In genomic region chr9:122261469-122261881, GRCh38 we compare ENCODE assay signal across 9 cellular contexts. TPM values are rescaled to one million over a fixed set of nuclear protein-coding genes. Genes with fewer than 3 reads are reported as not detected.
DNase-seq lines count a peak whose midpoint lies in the region; ATAC-seq, FAIRE-seq and TF ChIP-seq lines count a peak whose summit lies in the region.
"Had no signal": no experiment of that assay in that cellular context is flagged by ENCODE, and none has a peak within 500 bp of the region (broad histone marks: within the 10 kb centered on the region; RNA-seq: fewer than 3 reads in every experiment).

No MANE protein-coding gene starts in this region.

- peak overlapping the region; percentile 2 to 94 (median 74) for H3K27ac Mint-ChIP-seq in CD4-positive, alpha-beta memory T cell
- H3K27ac Mint-ChIP-seq in neural crest cell (ENCODE audit: unreplicated experiment): no peak overlapping the region

- H3K27ac ChIP-seq in CD4-positive, alpha-beta memory T cell (ENCODE audit: low read depth, low read length): no peak overlapping the region

- H3K9me3 ChIP-seq in CD4-positive, alpha-beta memory T cell (ENCODE audit: control insufficient read depth in 1 of 2, low read length in 2 of 2): no peaks in the 10 kb centered on the region

- peaks cover 28 to 55% of the 10 kb centered on the region in 2 donors for H3K36me3 Mint-ChIP-seq in CD4-positive, alpha-beta memory T cell
- H3K36me3 Mint-ChIP-seq in neural crest cell (ENCODE audit: low read depth): no peaks in the 10 kb centered on the region

- H3K4me3 ChIP-seq in CD4-positive, alpha-beta memory T cell (ENCODE audit: low read length in 2 of 2): no peak overlapping the region

- no peaks in the 10 kb centered on the region for H3K27me3 ChIP-seq in CD4-positive, alpha-beta memory T cell (ENCODE audit: insufficient read depth, low read length)

- peaks cover 42% of the 10 kb centered on the region for H3K4me1 ChIP-seq in CD4-positive, alpha-beta memory T cell (ENCODE audit: insufficient read depth, low read length)

- no peak for DNase-seq in CD4-positive, alpha-beta memory T cell
- DNase-seq in NCI-H1105 treated with DMSO at 0.1 percent for 48 hours (lab: John Stamatoyannopoulos, UW) (peak; percentile 71), dermis blood vessel endothelial cell (peak; percentile 67), neural crest cell (ENCODE audit: low read depth, low spot score) (no peak), D721Med (ENCODE audit: insufficient read length, low spot score) (no peak)
- DNase-seq in central memory CD4-positive, alpha-beta T cell: no peak

- H3K36me3 ChIP-seq in CD4-positive, alpha-beta memory T cell (ENCODE audit: insufficient read depth, low read length): peaks cover 9% of the 10 kb centered on the region

- peaks cover 35 to 61% (median 45%) of the 10 kb centered on the region in 4 donors for H3K4me1 Mint-ChIP-seq in CD4-positive, alpha-beta memory T cell
- H3K4me1 Mint-ChIP-seq in neural crest cell: peaks cover 45% of the 10 kb centered on the region

- no peak for FAIRE-seq in D721Med (lab: Jason Lieb, UNC)

- no peaks in the 10 kb centered on the region for H3K27me3 Mint-ChIP-seq in CD4-positive, alpha-beta memory T cell
- no peaks in the 10 kb centered on the region for H3K27me3 Mint-ChIP-seq in neural crest cell (ENCODE audit: low read depth)

- POLR2A ChIA-PET in CD4-positive, alpha-beta memory T cell (lab: Charles Lee; ENCODE audit: partially characterized antibody): no interaction called here

- peak overlapping the region in 2 of 8 donors; percentile 22 to 41 for H3K4me3 Mint-ChIP-seq in CD4-positive, alpha-beta memory T cell
- peak overlapping the region; percentile 58 for H3K4me3 Mint-ChIP-seq in neural crest cell

- intact Hi-C loops in CD4-positive, alpha-beta memory T cell (cut with micrococcal nuclease): loop anchor here (10.0 kb wide), 1 partner anchor 563 kb away; the partner anchor contains the start of gene PDCL

- no peaks in the 10 kb centered on the region for H3K9me3 Mint-ChIP-seq in CD4-positive, alpha-beta memory T cell
- no peaks in the 10 kb centered on the region for H3K9me3 Mint-ChIP-seq in neural crest cell

- CTCF ChIA-PET in CD4-positive, alpha-beta memory T cell (lab: Charles Lee; ENCODE audit: partially characterized antibody): no interaction called here

- ATAC-seq in GM21619 (IDR thresholded peaks at IDR 0.05; ENCODE audit: unreplicated experiment) (no peak), HG02623 (IDR thresholded peaks at IDR 0.05; ENCODE audit: unreplicated experiment) (no peak)
- ATAC-seq: Panc1 had no signal

- TF ChIP-seq CTCF in neural crest cell (conservative IDR thresholded peaks at IDR 0.05) (no peak), D721Med (IDR thresholded peaks at IDR 0.05; ENCODE audit: insufficient read depth, missing control alignments) (no peak)

RNA-seq across cellular contexts. Expression of gene RBM18, which starts 3.2 kb away (rescaled TPM):
- 10 to 100 TPM; 21.3 to 21.4 TPM for total RNA-seq in CD4-positive, alpha-beta memory T cell
- 10 to 100 TPM; 15.4 to 23.8 TPM for polyA plus RNA-seq in CD4-positive, alpha-beta memory T cell
- total RNA-seq in dermis blood vessel endothelial cell: 8.0 and 14.3 TPM in 2 replicates
- 17.9 and 20.7 TPM in 2 replicates for total RNA-seq in neural crest cell

RNA-seq across cellular contexts. Expression of gene MRRF, which starts 3.2 kb away (rescaled TPM):
- total RNA-seq in CD4-positive, alpha-beta memory T cell: 10 to 100 TPM; 26.8 to 27.3 TPM
- polyA plus RNA-seq in CD4-positive, alpha-beta memory T cell: 10 to 100 TPM; 15.6 to 18.1 TPM
- total RNA-seq in dermis blood vessel endothelial cell (45.1 and 65.3 TPM in 2 replicates), neural crest cell (40.1 and 42.4 TPM in 2 replicates)

RNA-seq across cellular contexts. Expression of gene LHX6, which starts 32.7 kb away (rescaled TPM):
- not detected for total RNA-seq in CD4-positive, alpha-beta memory T cell
- not detected for polyA plus RNA-seq in CD4-positive, alpha-beta memory T cell
- 18.1 and 27.4 TPM in 2 replicates for total RNA-seq in dermis blood vessel endothelial cell
- total RNA-seq in neural crest cell: 0.07 TPM in 1 of 2 replicates, not detected in the other

Comparison
In these comparisons a context has a peak if more than half of its experiments do, and no peak if none do; other contexts are left out.
1. DNase-seq: peak in NCI-H1105 treated with DMSO at 0.1 percent for 48 hours (single experiment) and dermis blood vessel endothelial cell (single experiment); none in CD4-positive, alpha-beta memory T cell (0 of 5), neural crest cell (single experiment), D721Med (single experiment) and central memory CD4-positive, alpha-beta T cell (single experiment).
2. RNA of gene LHX6, which starts 32.7 kb away (total RNA-seq): 18.1 to 27.4 TPM in dermis blood vessel endothelial cell; 0.07 TPM in neural crest cell and not detected in CD4-positive, alpha-beta memory T cell; every median in the first group is over 10 times any median in the second.